Comparison of ENCODE assay signal across 8 cellular contexts in the genomic region with DNA sequence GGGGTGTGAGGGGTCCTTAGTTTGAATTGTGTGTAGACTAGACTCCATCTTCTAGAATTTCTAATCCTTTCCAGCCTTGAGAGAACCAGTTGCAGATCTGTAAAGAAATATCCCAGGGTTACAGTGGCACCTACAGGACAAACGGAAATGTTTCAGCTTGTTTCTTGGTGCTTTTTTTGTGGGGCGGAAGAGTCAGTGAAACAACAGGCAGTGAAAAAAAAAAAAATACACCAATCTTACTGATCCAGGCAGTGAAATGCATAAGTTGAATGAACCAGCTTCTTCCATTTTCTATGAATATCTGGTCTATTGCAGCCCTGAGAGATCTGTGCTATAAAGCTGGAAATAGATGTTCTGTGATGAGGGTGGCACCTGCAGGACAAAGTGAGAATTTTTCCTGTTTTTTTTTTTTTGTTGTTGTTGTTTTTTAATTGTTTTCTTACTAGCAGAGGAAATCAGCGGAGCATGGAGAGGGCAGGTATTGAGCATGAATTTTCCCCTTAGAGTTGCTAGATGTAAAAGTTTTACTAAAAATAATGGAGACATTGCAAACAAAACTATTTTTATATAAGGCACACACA.
DNase-seq lines count a peak whose midpoint lies in the region; ATAC-seq and TF ChIP-seq lines count a peak whose summit lies in the region.

No MANE protein-coding gene starts in this region.

- no peaks in the 10 kb centered on the region for H3K27me3 ChIP-seq in endodermal cell (ENCODE audit: control insufficient read depth, insufficient read depth, low read length, poor library complexity, severe bottlenecking)

- H3K4me3 ChIP-seq in Jurkat, Clone E6-1 (ENCODE audit: low read length): no peak overlapping the region
- no peak overlapping the region for H3K4me3 ChIP-seq in endodermal cell (ENCODE audit: low read length)

- H3K4me1 Mint-ChIP-seq in endodermal cell (no peaks in the 10 kb centered on the region), memory B cell (peaks cover 5% of the 10 kb centered on the region)
- peaks cover 3% of the 10 kb centered on the region for H3K4me1 Mint-ChIP-seq in activated T-helper 2 cell treated with anti-CD3 and anti-CD28 coated beads, Interferon-gamma antibody, Interleukin-2, Interleukin-4, amounts not matched to agents 10 μg/mL and 5 μg/mL and 100 μg/mL, durations not matched to agents 14 hours and 24 hours and 36 hours (ENCODE audit: low read depth)

- peak overlapping the region; percentile 8 for H3K4me3 Mint-ChIP-seq in endodermal cell
- H3K4me3 Mint-ChIP-seq in memory B cell: peak overlapping the region; percentile 24
- no peak overlapping the region for H3K4me3 Mint-ChIP-seq in activated T-helper 2 cell treated with anti-CD3 and anti-CD28 coated beads, Interferon-gamma antibody, Interleukin-2, Interleukin-4, amounts not matched to agents 10 μg/mL and 5 μg/mL and 100 μg/mL, durations not matched to agents 14 hours and 24 hours and 36 hours (ENCODE audit: low read depth)

- ATAC-seq in GM21619 (IDR thresholded peaks at IDR 0.05; ENCODE audit: unreplicated experiment) (peak; percentile 66), memory B cell (ENCODE audit: low read depth) (peak; percentile 77)

- in situ Hi-C loops in G401 (cut with HindIII; ENCODE audit: low sequenced_read_pairs): loop anchor here (25.0 kb wide), 1 partner anchor 178 kb away; no protein-coding TSS in a partner anchor

- DNase-seq in G401 (ENCODE audit: low spot score): peak; percentile 73
- DNase-seq in Jurkat, Clone E6-1 (ENCODE audit: low read depth, low spot score): peak; percentile 46
- peak; percentile 91 for DNase-seq in OCI-M1 (lab: John Stamatoyannopoulos, UW)
- peak; percentile 57 for DNase-seq in endodermal cell
- DNase-seq in memory B cell (ENCODE audit: low spot score in 2 of 2): peak; percentile 22 to 27
- DNase-seq in NCI-H1048 (lab: John Stamatoyannopoulos, UW): no peak
- DNase-seq in activated T-helper 2 cell treated with anti-CD3 and anti-CD28 coated beads, Interferon-gamma antibody, Interleukin-2, Interleukin-4, amounts not matched to agents 10 μg/mL and 5 μg/mL and 100 μg/mL, durations not matched to agents 14 hours and 24 hours and 36 hours (ENCODE audit: low spot score): no peak

- H3K27me3 Mint-ChIP-seq in endodermal cell (ENCODE audit: insufficient read depth): no peaks in the 10 kb centered on the region
- peaks cover 3% of the 10 kb centered on the region for H3K27me3 Mint-ChIP-seq in memory B cell
- H3K27me3 Mint-ChIP-seq in activated T-helper 2 cell treated with anti-CD3 and anti-CD28 coated beads, Interferon-gamma antibody, Interleukin-2, Interleukin-4, amounts not matched to agents 10 μg/mL and 5 μg/mL and 100 μg/mL, durations not matched to agents 14 hours and 24 hours and 36 hours (ENCODE audit: low read depth): peaks cover 6% of the 10 kb centered on the region

- H3K9ac ChIP-seq in endodermal cell (ENCODE audit: extremely low read depth, low read length, poor library complexity, severe bottlenecking): no peak overlapping the region

- H3K27ac Mint-ChIP-seq in endodermal cell (no peak overlapping the region), memory B cell (no peak overlapping the region)
- no peak overlapping the region for H3K27ac Mint-ChIP-seq in activated T-helper 2 cell treated with anti-CD3 and anti-CD28 coated beads, Interferon-gamma antibody, Interleukin-2, Interleukin-4, amounts not matched to agents 10 μg/mL and 5 μg/mL and 100 μg/mL, durations not matched to agents 14 hours and 24 hours and 36 hours

- H3K9me3 ChIP-seq in endodermal cell (ENCODE audit: control insufficient read depth, low read length): no peaks in the 10 kb centered on the region

- no peaks in the 10 kb centered on the region for H3K9me3 Mint-ChIP-seq in endodermal cell
- H3K9me3 Mint-ChIP-seq in memory B cell: no peaks in the 10 kb centered on the region
- H3K9me3 Mint-ChIP-seq in activated T-helper 2 cell treated with anti-CD3 and anti-CD28 coated beads, Interferon-gamma antibody, Interleukin-2, Interleukin-4, amounts not matched to agents 10 μg/mL and 5 μg/mL and 100 μg/mL, durations not matched to agents 14 hours and 24 hours and 36 hours: no peaks in the 10 kb centered on the region

- peak; percentile 86 for TF ChIP-seq CTCF in endodermal cell (conservative IDR thresholded peaks at IDR 0.05)

- intact Hi-C loops in activated T-helper 2 cell treated with anti-CD3 and anti-CD28 coated beads, Interferon-gamma antibody, Interleukin-2, Interleukin-4, amounts not matched to agents 10 μg/mL and 5 μg/mL and 100 μg/mL, durations not matched to agents 14 hours and 24 hours and 36 hours (cut with micrococcal nuclease): loop anchor here (1.0 to 2.0 kb wide), 2 partner anchors 164 to 179 kb away; no protein-coding TSS in a partner anchor

- no peaks in the 10 kb centered on the region for H3K4me1 ChIP-seq in endodermal cell (ENCODE audit: control insufficient read depth, insufficient read depth, low read length)

- H3K36me3 ChIP-seq in endodermal cell (ENCODE audit: control insufficient read depth, insufficient read depth, low read length): no peaks in the 10 kb centered on the region

- WGBS in endodermal cell (ENCODE audit: insufficient coverage in 1 of 2, insufficient read length in 1 of 2), 2 experiments: 6 to 20% methylated on average over 1 to 2 of the region's 3 CpGs

- H3K27ac ChIP-seq in endodermal cell (ENCODE audit: low read depth, low read length): no peak overlapping the region

- H3K36me3 Mint-ChIP-seq in endodermal cell (ENCODE audit: low read depth) (no peaks in the 10 kb centered on the region), memory B cell (no peaks in the 10 kb centered on the region)
- no peaks in the 10 kb centered on the region for H3K36me3 Mint-ChIP-seq in activated T-helper 2 cell treated with anti-CD3 and anti-CD28 coated beads, Interferon-gamma antibody, Interleukin-2, Interleukin-4, amounts not matched to agents 10 μg/mL and 5 μg/mL and 100 μg/mL, durations not matched to agents 14 hours and 24 hours and 36 hours (ENCODE audit: low read depth)

Comparison
In these comparisons a context has a peak if more than half of its experiments do, and no peak if none do; other contexts are left out.
1. DNase-seq: peak in G401 (single experiment), Jurkat, Clone E6-1 (single experiment), OCI-M1 (single experiment), endodermal cell (single experiment) and memory B cell (2 of 2); none in NCI-H1048 (single experiment) and activated T-helper 2 cell treated with anti-CD3 and anti-CD28 coated beads, Interferon-gamma antibody, Interleukin-2, Interleukin-4, amounts not matched to agents 10 μg/mL and 5 μg/mL and 100 μg/mL, durations not matched to agents 14 hours and 24 hours and 36 hours (single experiment).